1 cellular context compared by ENCODE assay signal in genomic region chr22:21837184-21837979, GRCh38.
TF ChIP-seq lines count a peak whose summit lies in the region.

No MANE protein-coding gene starts in this region.

TF ChIP-seq in HEK293, 187 proteins besides CTCF, POLR2A, EP300 and RAD21 (continued from another document and continues in another):
- TF ChIP-seq SP7 (tag by site-specific recombination; IDR thresholded peaks at IDR 0.05) (peak; percentile 80), ZNF610 (tag by site-specific recombination; IDR thresholded peaks at IDR 0.05; ENCODE audit: borderline replicate concordance) (no peak), ZNF514 (tag by site-specific recombination; IDR thresholded peaks at IDR 0.05) (no peak), ZNF629 (tag by site-specific recombination; IDR thresholded peaks at IDR 0.05) (peak; percentile 66), ZNF555 (tag by site-specific recombination; conservative IDR thresholded peaks at IDR 0.05) (no peak), ZNF600 (tag by site-specific recombination; IDR thresholded peaks at IDR 0.05) (peak; percentile 78), ZNF2 (tag by site-specific recombination; IDR thresholded peaks at IDR 0.05) (no peak), ZNF362 (tag by site-specific recombination; IDR thresholded peaks at IDR 0.05) (0 out of 2 replicates have a peak, but pooled peaks have one; percentile 34), PRDM2 (tag by site-specific recombination; IDR thresholded peaks at IDR 0.05; ENCODE audit: borderline replicate concordance) (no peak), ZNF660 (tag by site-specific recombination; IDR thresholded peaks at IDR 0.05) (peak; percentile 44; the same call in 1 of the 2 replicates), ZBTB17 (tag by site-specific recombination; IDR thresholded peaks at IDR 0.05) (peak; percentile 82), ZNF148 (tag by site-specific recombination; IDR thresholded peaks at IDR 0.05; ENCODE audit: borderline replicate concordance) (no peak), ZFP41 (tag by site-specific recombination; IDR thresholded peaks at IDR 0.05; ENCODE audit: borderline replicate concordance) (no peak), ZFP3 (tag by site-specific recombination; IDR thresholded peaks at IDR 0.05; ENCODE audit: low read depth) (no peak), PBX3 (CRISPR knock-in tag; IDR thresholded peaks at IDR 0.05) (no peak), ZNF211 (tag by site-specific recombination; IDR thresholded peaks at IDR 0.05; ENCODE audit: low read depth) (no peak), ZNF677 (tag by site-specific recombination; IDR thresholded peaks at IDR 0.05) (no peak), FEZF1 (tag by site-specific recombination; IDR thresholded peaks at IDR 0.05) (no peak), OSR2 (tag by site-specific recombination; IDR thresholded peaks at IDR 0.05) (peak; percentile 71), ZNF624 (tag by site-specific recombination; IDR thresholded peaks at IDR 0.05) (no peak), ZNF18 (tag by site-specific recombination; IDR thresholded peaks at IDR 0.05) (0 out of 2 replicates have a peak, but pooled peaks have one; percentile 10), ZFHX2 (tag by site-specific recombination; conservative IDR thresholded peaks at IDR 0.05) (peak; percentile 72), AEBP2 (tag by site-specific recombination; IDR thresholded peaks at IDR 0.05; ENCODE audit: borderline replicate concordance) (no peak), KLF8 (tag by site-specific recombination; IDR thresholded peaks at IDR 0.05) (peak; percentile 58), ZSCAN16 (tag by site-specific recombination; IDR thresholded peaks at IDR 0.05) (no peak), ZNF292 (tag by site-specific recombination; IDR thresholded peaks at IDR 0.05; ENCODE audit: borderline replicate concordance, low read depth) (no peak), ZNF768 (tag by site-specific recombination; IDR thresholded peaks at IDR 0.05) (no peak), ZNF704 (tag by site-specific recombination; IDR thresholded peaks at IDR 0.05) (no peak), PATZ1 (tag by site-specific recombination; IDR thresholded peaks at IDR 0.05) (peak; percentile 65), MZF1 (tag by site-specific recombination; IDR thresholded peaks at IDR 0.05; ENCODE audit: borderline replicate concordance) (no peak), ZSCAN5A (tag by site-specific recombination; IDR thresholded peaks at IDR 0.05) (no peak), EGR2 (tag by site-specific recombination; IDR thresholded peaks at IDR 0.05; ENCODE audit: low read depth) (peak; percentile 51), ZNF398 (tag by site-specific recombination; IDR thresholded peaks at IDR 0.05) (no peak), TCF7L2 (IDR thresholded peaks at IDR 0.05; ENCODE audit: borderline replicate concordance, low read depth, low read length) (no peak)
